ENCODE assay signal across 8 cellular contexts in the genomic region with DNA sequence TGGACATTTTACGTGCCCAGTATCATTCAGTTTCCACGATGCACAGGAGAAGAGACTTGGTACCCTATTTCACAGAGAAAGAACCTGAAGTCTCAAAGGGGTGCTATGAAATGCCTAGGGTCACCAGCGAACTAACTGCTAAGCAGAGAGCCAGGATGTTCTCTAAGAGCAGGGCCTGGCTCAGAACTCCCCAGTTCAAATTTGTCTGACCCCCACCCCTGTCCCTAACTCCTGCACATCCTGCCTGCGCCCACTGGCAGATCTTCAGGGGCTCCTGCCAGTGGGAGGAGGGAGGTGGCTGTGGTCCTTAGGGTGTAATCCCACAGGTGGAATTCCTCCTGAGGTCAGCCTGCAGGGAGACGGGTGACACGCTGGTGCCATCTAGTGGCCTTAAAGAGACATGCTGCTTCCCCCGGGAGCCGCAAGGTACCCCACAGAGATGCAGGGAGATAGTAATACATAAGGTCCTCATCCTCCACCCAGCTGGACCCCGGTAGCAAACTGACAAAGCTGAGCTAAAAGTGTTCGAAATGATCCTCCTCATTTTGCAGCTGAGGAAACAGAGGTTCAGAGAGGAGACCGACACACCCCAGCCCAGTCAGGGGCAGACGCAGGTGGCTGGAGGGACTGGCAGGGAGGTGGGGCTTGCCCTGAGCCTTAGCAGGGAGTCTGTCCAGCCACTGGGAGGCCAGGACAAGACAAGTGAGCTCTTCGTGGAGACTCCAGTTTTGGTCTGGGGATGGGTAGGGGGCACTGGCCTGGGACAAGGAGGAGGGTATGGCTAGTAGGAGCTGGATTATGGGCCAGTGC. TPM values are rescaled to one million over a fixed set of nuclear protein-coding genes. Genes with fewer than 3 reads are reported as not detected.
DNase-seq lines count a peak whose midpoint lies in the region; ATAC-seq and TF ChIP-seq lines count a peak whose summit lies in the region.

No MANE protein-coding gene starts in this region.

- H3K9me3 ChIP-seq in Panc1 (ENCODE audit: control insufficient read depth, insufficient read depth, low read depth, low read length) (no peaks in the 10 kb centered on the region), neural progenitor cell (ENCODE audit: low read depth) (no peaks in the 10 kb centered on the region), thyroid gland (no peaks in the 10 kb centered on the region)

- H3K4me1 Mint-ChIP-seq in activated T-helper 17 cell treated with anti-CD3 and anti-CD28 coated beads, Interleukin-2, amount 50 U/mL, for 72 hours = no peaks in the 10 kb centered on the region
- H3K4me1 Mint-ChIP-seq in neural progenitor cell = no peaks in the 10 kb centered on the region

- whole genome bisulfite sequencing in thyroid gland, 2 donors = 32 to 39% methylated on average over 9 to 13 of the region's 13 CpGs

- no peak overlapping the region for H3K4me3 Mint-ChIP-seq in activated T-helper 17 cell treated with anti-CD3 and anti-CD28 coated beads, Interleukin-2, amount 50 U/mL, for 72 hours
- H3K4me3 Mint-ChIP-seq in neural progenitor cell = no peak overlapping the region

- CTCF ChIA-PET in Panc1 (lab: Charles Lee) = interaction anchor here (0.6 to 1.0 kb wide), 3 partner anchors 152 to 233 kb away, joined by 3 read pairs; no protein-coding TSS in a partner anchor

- H3K9me3 Mint-ChIP-seq in activated T-helper 17 cell treated with anti-CD3 and anti-CD28 coated beads, Interleukin-2, amount 50 U/mL, for 72 hours = no peaks in the 10 kb centered on the region
- no peaks in the 10 kb centered on the region for H3K9me3 Mint-ChIP-seq in neural progenitor cell

- no peaks in the 10 kb centered on the region for H3K36me3 ChIP-seq in Panc1 (ENCODE audit: control insufficient read depth, insufficient read depth, low read length)
- H3K36me3 ChIP-seq in neural progenitor cell = no peaks in the 10 kb centered on the region
- H3K36me3 ChIP-seq in thyroid gland = no peaks in the 10 kb centered on the region

- no peaks in the 10 kb centered on the region for H3F3A ChIP-seq in neural progenitor cell (ENCODE audit: low read depth)

- H3K9ac ChIP-seq in neural progenitor cell = no peak overlapping the region

- H3K4me1 ChIP-seq in Panc1 (ENCODE audit: control insufficient read depth, insufficient read depth, low read length) = peaks cover 38% of the 10 kb centered on the region
- no peaks in the 10 kb centered on the region for H3K4me1 ChIP-seq in neural progenitor cell
- peaks cover 10 to 14% of the 10 kb centered on the region in 2 donors for H3K4me1 ChIP-seq in thyroid gland

- H3K4me2 ChIP-seq in neural progenitor cell = no peak overlapping the region

- peak; percentile 85 for ATAC-seq in Panc1
- ATAC-seq in activated T-helper 17 cell treated with anti-CD3 and anti-CD28 coated beads, Interleukin-2, amount 50 U/mL, for 72 hours (replicated peaks) = peak; percentile 71
- no peak for ATAC-seq in GM18502 (IDR thresholded peaks at IDR 0.05; ENCODE audit: poor library complexity, unreplicated experiment)

- H3K36me3 Mint-ChIP-seq in activated T-helper 17 cell treated with anti-CD3 and anti-CD28 coated beads, Interleukin-2, amount 50 U/mL, for 72 hours (ENCODE audit: low read depth) = no peaks in the 10 kb centered on the region
- no peaks in the 10 kb centered on the region for H3K36me3 Mint-ChIP-seq in neural progenitor cell

- intact Hi-C loops in Panc1 (cut with micrococcal nuclease; ENCODE audit: unreplicated experiment) (loop anchor here (2.0 to 10.0 kb wide), 2 partner anchors 152 to 228 kb away; no protein-coding TSS in a partner anchor), thyroid gland (cut with DNase I) (loop anchor here (2.0 kb wide), 1 partner anchor 152 kb away; no protein-coding TSS in a partner anchor)

- H4K20me1 ChIP-seq in neural progenitor cell (ENCODE audit: low read depth) = no peaks in the 10 kb centered on the region

- H3K4me3 ChIP-seq in Panc1 (ENCODE audit: low read depth in 2 of 2, low read length in 2 of 2) (no peak overlapping the region), foreskin fibroblast (ENCODE audit: low read depth in 1 of 2, low read length in 2 of 2) (no peak overlapping the region), neural progenitor cell (no peak overlapping the region), thyroid gland (replicated peaks in 1 of 3) (no peak overlapping the region)

- no TSS peak for BruUV-seq in Panc1 (replicated peaks; lab: Mats Ljungman, UMichigan)

- H3K27ac ChIP-seq in Panc1 (ENCODE audit: low read length) (peak overlapping the region; percentile 99), neural progenitor cell (no peak overlapping the region), thyroid gland (no peak overlapping the region)

- no peaks in the 10 kb centered on the region for H3K27me3 Mint-ChIP-seq in activated T-helper 17 cell treated with anti-CD3 and anti-CD28 coated beads, Interleukin-2, amount 50 U/mL, for 72 hours
- peaks cover 23% of the 10 kb centered on the region for H3K27me3 Mint-ChIP-seq in neural progenitor cell (ENCODE audit: insufficient read depth, low read depth)

- no peak for TF ChIP-seq POLR2A in thyroid gland (IDR thresholded peaks at IDR 0.05)

- DNase-seq in COLO829 (ENCODE audit: low spot score) (peak; percentile 91), HuH-7 (ENCODE audit: low spot score) (peak; percentile 96), Panc1 (ENCODE audit: low read depth, low spot score) (peak; percentile 48), foreskin fibroblast (peak; percentile 23 to 79), neural progenitor cell (ENCODE audit: low spot score) (peak; percentile 86), thyroid gland (peak; percentile 58 to 61)

- peak; percentile 91 for TF ChIP-seq CTCF in Panc1 (IDR thresholded peaks at IDR 0.05)
- peak; percentile 88 for TF ChIP-seq CTCF in foreskin fibroblast (IDR thresholded peaks at IDR 0.05; ENCODE audit: low read depth, low read length)
- TF ChIP-seq CTCF in neural progenitor cell (IDR thresholded peaks at IDR 0.05) = peak; percentile 94
- peak; percentile 82 to 97 (median 89) for TF ChIP-seq CTCF in thyroid gland (IDR thresholded peaks at IDR 0.05)

- no peak overlapping the region for H2AFZ ChIP-seq in neural progenitor cell (replicated peaks)

- H3K27ac Mint-ChIP-seq in activated T-helper 17 cell treated with anti-CD3 and anti-CD28 coated beads, Interleukin-2, amount 50 U/mL, for 72 hours = peak overlapping the region; percentile 61
- H3K27ac Mint-ChIP-seq in neural progenitor cell = no peak overlapping the region

- H3K79me2 ChIP-seq in neural progenitor cell (ENCODE audit: low read depth) = no peaks in the 10 kb centered on the region

- POLR2A ChIA-PET in Panc1 (lab: Charles Lee) = no interaction called here

- H3K27me3 ChIP-seq in Panc1 (ENCODE audit: control insufficient read depth, insufficient read depth, low read length) (no peaks in the 10 kb centered on the region), neural progenitor cell (no peaks in the 10 kb centered on the region), thyroid gland (no peaks in the 10 kb centered on the region)

- in situ Hi-C loops in Panc1 (cut with HindIII; ENCODE audit: low pct_unique_long_range_greater_than_20kb, low sequenced_read_pairs) = no loop called here

RNA-seq across cellular contexts. Expression of a gene that starts 34.1 kb away (rescaled TPM):
- total RNA-seq in Panc1 (2021; ENCODE audit: unreplicated experiment) (17.3 TPM), neural progenitor cell (ENCODE audit: low replicate concordance) (0.53 TPM in 1 of 2 replicates, not detected in the other), thyroid gland (1 to 10 TPM in 1 of 4 donors, under 1 TPM in 1, not detected in 2; 0.45 to 1.8 TPM)
- 29.4 TPM for polyA plus RNA-seq in Panc1 (2012; ENCODE audit: insufficient read length)
- total RNA-seq in activated T-helper 17 cell treated with anti-CD3 and anti-CD28 coated beads, Interleukin-2, amount 50 U/mL, for 72 hours = under 1 TPM in 1 of 2 donors, not detected in 1; 0.50 TPM

RNA-seq across cellular contexts. Expression of a gene that starts 42.4 kb away (rescaled TPM):
- 26.7 TPM for total RNA-seq in Panc1 (2021; ENCODE audit: unreplicated experiment)
- 60.7 TPM for polyA plus RNA-seq in Panc1 (2012; ENCODE audit: insufficient read length)
- total RNA-seq in activated T-helper 17 cell treated with anti-CD3 and anti-CD28 coated beads, Interleukin-2, amount 50 U/mL, for 72 hours = under 1 TPM in 1 of 2 donors, not detected in 1; 0.37 TPM
- total RNA-seq in neural progenitor cell (ENCODE audit: low replicate concordance) = 0.04 and 0.19 TPM in 2 replicates
- total RNA-seq in thyroid gland = 1 to 10 TPM in 2 of 4 donors, under 1 TPM in 2; 0.13 to 1.6 (median 0.97) TPM

Comparison
In these comparisons a context has a peak if more than half of its experiments do, and no peak if none do; other contexts are left out.
1. RNA of a gene that starts 42.4 kb away (total RNA-seq): 26.7 TPM in Panc1 (single experiment); 0.13 to 1.6 TPM in thyroid gland, 0.37 TPM in activated T-helper 17 cell treated with anti-CD3 and anti-CD28 coated beads, Interleukin-2, amount 50 U/mL, for 72 hours and 0.04 to 0.19 TPM in neural progenitor cell; every median in the first group is over 10 times any median in the second.
2. Peak in every context shown above with its lines, with median percentiles within 50 percentile points of each other: DNase-seq and CTCF ChIP-seq.